Comparison of ENCODE assay signal across 8 cellular contexts in genomic region chr9:75200892-75201470, GRCh38.
DNase-seq lines count a peak whose midpoint lies in the region; ATAC-seq and TF ChIP-seq lines count a peak whose summit lies in the region.

No MANE protein-coding gene starts in this region.

- H3K27me3 Mint-ChIP-seq in progenitor cell of endocrine pancreas: no peaks in the 10 kb centered on the region

- no peaks in the 10 kb centered on the region for H3K36me3 Mint-ChIP-seq in progenitor cell of endocrine pancreas (ENCODE audit: insufficient read depth)

- H3K56ac ChIP-seq in IMR-90 (ENCODE audit: extremely low read depth, insufficient read depth, low read length): no peak overlapping the region

- no peak overlapping the region for H2AFZ ChIP-seq in IMR-90 (replicated peaks; ENCODE audit: low read length, poor library complexity)

- H3K36me3 ChIP-seq in IMR-90 (ENCODE audit: control insufficient read depth, insufficient read depth, low read length): no peaks in the 10 kb centered on the region
- H3K36me3 ChIP-seq in esophagus squamous epithelium: no peaks in the 10 kb centered on the region

- no peak overlapping the region for H2AK9ac ChIP-seq in IMR-90 (replicated peaks; ENCODE audit: low read depth, low read length, poor library complexity)

- H2BK15ac ChIP-seq in IMR-90 (ENCODE audit: low read depth, low read length): no peak overlapping the region

- in situ Hi-C loops in IMR-90 (cut with MboI; ENCODE audit: low sequenced_read_pairs): no loop called here

- H3K27me3 ChIP-seq in IMR-90 (ENCODE audit: control insufficient read depth, insufficient read depth, low read length): no peaks in the 10 kb centered on the region; the same call in 1 of the 2 replicates
- no peaks in the 10 kb centered on the region for H3K27me3 ChIP-seq in esophagus squamous epithelium

- POLR2A ChIA-PET in IMR-90 (lab: Charles Lee; ENCODE audit: unreplicated experiment): no interaction called here

- H3K4me1 ChIP-seq in IMR-90 (ENCODE audit: control insufficient read depth, insufficient read depth, low read length) (no peaks in the 10 kb centered on the region), esophagus squamous epithelium (no peaks in the 10 kb centered on the region)

- H3K27ac Mint-ChIP-seq in progenitor cell of endocrine pancreas: no peak overlapping the region

- no peak overlapping the region for H3K4me3 ChIP-seq in IMR-90 (ENCODE audit: insufficient read depth, low read depth, low read length)
- no peak overlapping the region for H3K4me3 ChIP-seq in esophagus squamous epithelium

- intact Hi-C loops in IMR-90 (cut with micrococcal nuclease): loop anchor here (1.0 kb wide), 2 partner anchors 14 to 37 kb away; no protein-coding TSS in a partner anchor
- intact Hi-C loops in esophagus squamous epithelium (cut with DNase I): no loop called here

- H3K4ac ChIP-seq in IMR-90 (ENCODE audit: low read depth, low read length): no peak overlapping the region

- no peaks in the 10 kb centered on the region for H3K9me1 ChIP-seq in IMR-90 (ENCODE audit: insufficient read depth, low read length)

- H3K27ac ChIP-seq in IMR-90 (ENCODE audit: insufficient read depth, low read length): no peak overlapping the region
- no peak overlapping the region for H3K27ac ChIP-seq in esophagus squamous epithelium

- TF ChIP-seq POLR2A in IMR-90 (IDR thresholded peaks at IDR 0.05; ENCODE audit: low read depth, low read length) (no peak), esophagus squamous epithelium (IDR thresholded peaks at IDR 0.05) (no peak)

- TF ChIP-seq CTCF in IMR-90 (conservative IDR thresholded peaks at IDR 0.05; ENCODE audit: low read depth, low read length): peak; percentile 65
- TF ChIP-seq CTCF in esophagus squamous epithelium (IDR thresholded peaks at IDR 0.05): peak in 5 of 6 experiments; percentile 53 to 74 (median 61)
- peak; percentile 79 for TF ChIP-seq CTCF in progenitor cell of endocrine pancreas (IDR thresholded peaks at IDR 0.05; ENCODE audit: unreplicated experiment)

- no peak overlapping the region for H2BK120ac ChIP-seq in IMR-90 (ENCODE audit: low read depth, low read length)

- no peak overlapping the region for H3K4me2 ChIP-seq in IMR-90 (ENCODE audit: low read depth, low read length)

- dilution Hi-C loops in IMR-90 (cut with HindIII; ENCODE audit: low sequenced_read_pairs, unreplicated experiment): no loop called here

- no peak overlapping the region for H2AK5ac ChIP-seq in IMR-90 (ENCODE audit: low read depth, low read length)

- H3K23ac ChIP-seq in IMR-90 (ENCODE audit: low read depth, low read length): no peak overlapping the region

- H4K91ac ChIP-seq in IMR-90 (ENCODE audit: insufficient read depth, low read depth, low read length): no peak overlapping the region

- ATAC-seq in IMR-90 (ENCODE audit: low read depth): 0 out of 2 replicates have a peak, but pooled peaks have one; percentile 21

- no peak overlapping the region for H3K14ac ChIP-seq in IMR-90 (replicated peaks; ENCODE audit: low read depth, low read length)

- no peaks in the 10 kb centered on the region for H4K20me1 ChIP-seq in IMR-90 (ENCODE audit: insufficient read depth, low read length)

- DNase-seq in NOMO-1 treated with DMSO at 0.1 percent for 48 hours (lab: John Stamatoyannopoulos, UW; ENCODE audit: unreplicated experiment) (peak; percentile 0), NOMO-1 treated with dmso at 0.1 percent for 144 hours (lab: John Stamatoyannopoulos, UW; ENCODE audit: unreplicated experiment) (no peak), IMR-90 (peak; percentile 49), SHP77 treated with DMSO at 0.1 percent for 48 hours (lab: John Stamatoyannopoulos, UW) (peak; percentile 2), esophagus squamous epithelium (lab: John Stamatoyannopoulos, UW) (no peak), progenitor cell of endocrine pancreas (ENCODE audit: low spot score, unreplicated experiment) (no peak)
- DNase-seq in activated CD8-positive, alpha-beta memory T cell treated with anti-CD3 and anti-CD28 coated beads, Interleukin-2, amount 50 U/mL, for 48 hours: no peak
- DNase-seq in activated effector memory CD4-positive, alpha-beta T cell treated with Interleukin-2 at 50 U/mL for 16 hours: no peak

- CTCF ChIA-PET in IMR-90 (lab: Yijun Ruan, JAX): interaction anchor here (0.6 to 1.4 kb wide), 4 partner anchors 27 to 430 kb away, joined by 3 read pairs; no protein-coding TSS in a partner anchor

- no TSS peak for BruUV-seq in IMR-90 (replicated peaks; lab: Mats Ljungman, UMichigan)

- TF ChIP-seq RAD21 in IMR-90 (IDR thresholded peaks at IDR 0.05; ENCODE audit: low read length): peak; percentile 45

- no peak overlapping the region for H2BK20ac ChIP-seq in IMR-90 (ENCODE audit: low read depth, low read length)

- no peaks in the 10 kb centered on the region for H3K4me1 Mint-ChIP-seq in progenitor cell of endocrine pancreas (ENCODE audit: low read depth)

- no peaks in the 10 kb centered on the region for H3K9me3 Mint-ChIP-seq in progenitor cell of endocrine pancreas (ENCODE audit: low read depth)

- no peaks in the 10 kb centered on the region for H3K9me3 ChIP-seq in IMR-90 (ENCODE audit: control insufficient read depth, insufficient read depth, low read length)
- no peaks in the 10 kb centered on the region for H3K9me3 ChIP-seq in esophagus squamous epithelium

- H3K9ac ChIP-seq in IMR-90 (ENCODE audit: low read depth, low read length): no peak overlapping the region

- no peak overlapping the region for H3K4me3 Mint-ChIP-seq in progenitor cell of endocrine pancreas (ENCODE audit: low read depth)

- no peak overlapping the region for H4K8ac ChIP-seq in IMR-90 (ENCODE audit: low read depth in 2 of 2, low read length in 2 of 2)

- WGBS in IMR-90 (ENCODE audit: extremely low coverage in 2 of 2, insufficient read length in 1 of 2), 2 experiments: no CpG with 5 or more reads among the region's 1 CpG
- WGBS in esophagus squamous epithelium, 2 donors: 35 to 80% methylated on average over 1 of the region's 1 CpG

- no peak overlapping the region for H3K18ac ChIP-seq in IMR-90 (ENCODE audit: low read depth, low read length)

- no peak overlapping the region for H2BK5ac ChIP-seq in IMR-90 (ENCODE audit: low read depth, low read length, poor library complexity, severe bottlenecking)

- no peak overlapping the region for H4K5ac ChIP-seq in IMR-90 (ENCODE audit: low read depth, low read length)

- no peaks in the 10 kb centered on the region for H3K79me1 ChIP-seq in IMR-90 (ENCODE audit: low read depth in 1 of 2, low read length in 2 of 2)

TF ChIP-seq in IMR-90, 13 proteins besides CTCF, POLR2A, EP300 and RAD21:
- no peak for TF ChIP-seq MXI1 (IDR thresholded peaks at IDR 0.05; ENCODE audit: borderline replicate concordance, low read depth, low read length)
- TF ChIP-seq CEBPB (IDR thresholded peaks at IDR 0.05; ENCODE audit: low read depth, low read length): no peak
- no peak for TF ChIP-seq USF2 (IDR thresholded peaks at IDR 0.05; ENCODE audit: low read depth, low read length)
- TF ChIP-seq BHLHE40 (IDR thresholded peaks at IDR 0.05; ENCODE audit: low read depth, low read length): no peak
- no peak for TF ChIP-seq ELK1 (IDR thresholded peaks at IDR 0.05; ENCODE audit: borderline replicate concordance, low read depth, low read length)
- no peak for TF ChIP-seq RCOR1 (IDR thresholded peaks at IDR 0.05; ENCODE audit: insufficient replicate concordance, low read length)
- TF ChIP-seq SMC3 (IDR thresholded peaks at IDR 0.05; ENCODE audit: low read depth, low read length): 0 out of 2 replicates have a peak, but pooled peaks have one; percentile 23

Comparison
In these comparisons a context has a peak if more than half of its experiments do, and no peak if none do; other contexts are left out.
1. DNase-seq: peak in NOMO-1 treated with DMSO at 0.1 percent for 48 hours (single experiment), IMR-90 (single experiment) and SHP77 treated with DMSO at 0.1 percent for 48 hours (single experiment); none in NOMO-1 treated with dmso at 0.1 percent for 144 hours (single experiment), esophagus squamous epithelium (single experiment), progenitor cell of endocrine pancreas (single experiment), activated CD8-positive, alpha-beta memory T cell treated with anti-CD3 and anti-CD28 coated beads, Interleukin-2, amount 50 U/mL, for 48 hours (single experiment) and activated effector memory CD4-positive, alpha-beta T cell treated with Interleukin-2 at 50 U/mL for 16 hours (single experiment).
2. Peak in every context shown above with its lines, with median percentiles within 50 percentile points of each other: CTCF ChIP-seq.